9 cellular contexts compared by ENCODE assay signal in genomic region chr2:127084611-127085031, GRCh38. TPM values are rescaled to one million over a fixed set of nuclear protein-coding genes. Genes with fewer than 3 reads are reported as not detected.
DNase-seq lines count a peak whose midpoint lies in the region; ATAC-seq and TF ChIP-seq lines count a peak whose summit lies in the region.
"Had no signal": no experiment of that assay in that cellular context is flagged by ENCODE, and none has a peak within 500 bp of the region (broad histone marks: within the 10 kb centered on the region; RNA-seq: fewer than 3 reads in every experiment).

No MANE protein-coding gene starts in this region.

- in situ Hi-C loops in GM13976 (cut with MboI; ENCODE audit: low sequenced_read_pairs, unreplicated experiment), result no loop called here

- H3K27me3 Mint-ChIP-seq in Calu3 (ENCODE audit: unreplicated experiment) (no peaks in the 10 kb centered on the region), endodermal cell (ENCODE audit: insufficient read depth) (no peaks in the 10 kb centered on the region)

- H3K9me3 ChIP-seq in endodermal cell (ENCODE audit: control insufficient read depth, low read length) (no peaks in the 10 kb centered on the region), sigmoid colon (no peaks in the 10 kb centered on the region), A673 (ENCODE audit: low read depth, low read length, poor library complexity, severe bottlenecking) (no peaks in the 10 kb centered on the region)

- H3K4me1 Mint-ChIP-seq in Calu3 (ENCODE audit: low read depth, unreplicated experiment) (peaks cover 55% of the 10 kb centered on the region), endodermal cell (peaks cover 26% of the 10 kb centered on the region)

- TF ChIP-seq CTCF in Calu3 (IDR thresholded peaks at IDR 0.05; ENCODE audit: unreplicated experiment) (no peak), WI38 (IDR thresholded peaks at IDR 0.05; ENCODE audit: low read depth, low read length) (no peak), endodermal cell (conservative IDR thresholded peaks at IDR 0.05) (no peak), sigmoid colon (IDR thresholded peaks at IDR 0.05) (no peak), GM13976 (IDR thresholded peaks at IDR 0.05; ENCODE audit: borderline replicate concordance, control extremely low read depth, extremely low read depth, insufficient read depth, missing control alignments) (no peak), A673 (conservative IDR thresholded peaks at IDR 0.05; ENCODE audit: low read depth, low read length) (no peak)

- peak overlapping the region; percentile 36 for H3K27ac ChIP-seq in endodermal cell (ENCODE audit: low read depth, low read length)
- peak overlapping the region; percentile 58 to 77 (median 66) for H3K27ac ChIP-seq in sigmoid colon
- no peak overlapping the region for H3K27ac ChIP-seq in A673 (ENCODE audit: low read depth, low read length, poor library complexity, severe bottlenecking)

- 94 to 100% methylated on average over 3 to 7 of the region's 7 CpGs for WGBS in endodermal cell (ENCODE audit: insufficient coverage in 1 of 2, insufficient read length in 1 of 2), 2 experiments
- whole genome bisulfite sequencing in sigmoid colon, 2 donors, result 33 to 40% methylated on average over 7 of the region's 7 CpGs

- H3K9me3 Mint-ChIP-seq in Calu3 (ENCODE audit: low read depth, unreplicated experiment) (no peaks in the 10 kb centered on the region), endodermal cell (no peaks in the 10 kb centered on the region)

- BruUV-seq in Calu3 (replicated peaks; lab: Mats Ljungman, UMichigan) (no TSS peak), A673 (replicated peaks; lab: Mats Ljungman, UMichigan) (no TSS peak)

- H3K36me3 ChIP-seq in endodermal cell (ENCODE audit: control insufficient read depth, insufficient read depth, low read length) (no peaks in the 10 kb centered on the region), sigmoid colon (no peaks in the 10 kb centered on the region), A673 (ENCODE audit: insufficient read depth, low read length, poor library complexity, severe bottlenecking) (no peaks in the 10 kb centered on the region)

- H3K4me3 Mint-ChIP-seq in Calu3 (ENCODE audit: low read depth, unreplicated experiment) (no peak overlapping the region), endodermal cell (no peak overlapping the region)

- peaks cover 21% of the 10 kb centered on the region for H3K4me1 ChIP-seq in endodermal cell (ENCODE audit: control insufficient read depth, insufficient read depth, low read length)
- H3K4me1 ChIP-seq in sigmoid colon, result peaks cover 0 to 60% (median 53%) of the 10 kb centered on the region in 4 donors
- H3K4me1 ChIP-seq in A673 (ENCODE audit: insufficient read depth, low read length, poor library complexity, severe bottlenecking), result no peaks in the 10 kb centered on the region

- H3K27me3 ChIP-seq in endodermal cell (ENCODE audit: control insufficient read depth, insufficient read depth, low read length, poor library complexity, severe bottlenecking) (no peaks in the 10 kb centered on the region), sigmoid colon (no peaks in the 10 kb centered on the region), A673 (replicated peaks; ENCODE audit: insufficient read depth, low read depth, low read length, poor library complexity) (no peaks in the 10 kb centered on the region)

- peak; percentile 18 for DNase-seq in Calu3
- no peak for DNase-seq in endodermal cell
- DNase-seq in sigmoid colon, result no peak
- DNase-seq in GM13976 (ENCODE audit: low spot score), result no peak
- DNase-seq in A673 (ENCODE audit: low spot score), result no peak
- no peak for DNase-seq in DMS 273 treated with DMSO at 0.1 percent for 48 hours (lab: John Stamatoyannopoulos, UW)
- DNase-seq: effector CD8-positive, alpha-beta T cell had no signal

- TF ChIP-seq EP300 in sigmoid colon (IDR thresholded peaks at IDR 0.05), result no peak

- TF ChIP-seq POLR2A in sigmoid colon (IDR thresholded peaks at IDR 0.05), result no peak

- H3K9ac ChIP-seq in endodermal cell (ENCODE audit: extremely low read depth, low read length, poor library complexity, severe bottlenecking), result no peak overlapping the region

- H3K27ac Mint-ChIP-seq in Calu3 (ENCODE audit: unreplicated experiment) (no peak overlapping the region), endodermal cell (no peak overlapping the region)

- POLR2A ChIA-PET in A673 (lab: Charles Lee; ENCODE audit: low non-redundant PET), result interaction anchor here (0.6 kb wide), 1 partner anchor 364 kb away, joined by 3 read pairs; no protein-coding TSS in a partner anchor

- intact Hi-C loops in Calu3 (cut with micrococcal nuclease; ENCODE audit: unreplicated experiment), result no loop called here
- intact Hi-C loops in sigmoid colon (cut with DNase I), result no loop called here
- intact Hi-C loops in A673 (cut with micrococcal nuclease; ENCODE audit: unreplicated experiment), result no loop called here

- peak overlapping the region; percentile 34 for H3K4me3 ChIP-seq in WI38 (ENCODE audit: low read depth, low read length)
- no peak overlapping the region for H3K4me3 ChIP-seq in endodermal cell (ENCODE audit: low read length)
- no peak overlapping the region for H3K4me3 ChIP-seq in sigmoid colon
- H3K4me3 ChIP-seq in A673 (ENCODE audit: low read depth, low read length, poor library complexity, severe bottlenecking), result no peak overlapping the region

- CTCF ChIA-PET in Calu3 (lab: Charles Lee) (interaction anchor here (0.7 to 1.5 kb wide), 5 partner anchors 7 to 314 kb away, joined by 3 to 7 read pairs (median 4); no protein-coding TSS in a partner anchor), A673 (lab: Charles Lee) (no interaction called here)

- peaks cover 8% of the 10 kb centered on the region for H3K36me3 Mint-ChIP-seq in Calu3 (ENCODE audit: insufficient read depth, unreplicated experiment)
- H3K36me3 Mint-ChIP-seq in endodermal cell (ENCODE audit: low read depth), result no peaks in the 10 kb centered on the region

- ATAC-seq in HG03521 (IDR thresholded peaks at IDR 0.05; ENCODE audit: unreplicated experiment), result no peak

RNA-seq across cellular contexts. Expression of gene BIN1, which starts 22.3 kb away (rescaled TPM):
- total RNA-seq in Calu3 (2022), result 52.8 and 54.7 TPM in 2 replicates
- total RNA-seq in endodermal cell, result 10 to 100 TPM; 41.7 to 45.9 TPM
- polyA plus RNA-seq in endodermal cell (2013, experiment 1 of 2), result 51.8 TPM
- polyA plus RNA-seq in endodermal cell (2013, experiment 2 of 2), result 45.1 TPM
- 10 to 100 TPM; 36.1 to 57.9 (median 43.2) TPM for total RNA-seq in sigmoid colon
- 10 to 100 TPM; 20.3 to 52.9 (median 34.8) TPM for polyA plus RNA-seq in sigmoid colon
- 34.1 and 36.2 TPM in 2 replicates for total RNA-seq in A673 (2021)
